Comparison of ENCODE assay signal across 14 cellular contexts in genomic region chr14:100824946-100825690, GRCh38.
DNase-seq lines count a peak whose midpoint lies in the region; TF ChIP-seq lines count a peak whose summit lies in the region.
"Had no signal": no experiment of that assay in that cellular context is flagged by ENCODE, and none has a peak within 500 bp of the region (broad histone marks: within the 10 kb centered on the region; RNA-seq: fewer than 3 reads in every experiment).

No MANE protein-coding gene starts in this region.

- H3K4me3 ChIP-seq in adipocyte (ENCODE audit: low read length) (peak overlapping the region; percentile 80), foreskin fibroblast (ENCODE audit: low read depth in 1 of 2, low read length in 2 of 2) (peak overlapping the region; percentile 69 to 91), skeletal muscle cell (ENCODE audit: low read depth, low read length) (peak overlapping the region; percentile 73)

- H3K4me1 ChIP-seq in adipocyte (ENCODE audit: control insufficient read depth, insufficient read depth, low read length): no peaks in the 10 kb centered on the region
- H3K4me1 ChIP-seq: upper lobe of right lung had no signal

- TF ChIP-seq CTCF in foreskin fibroblast (IDR thresholded peaks at IDR 0.05; ENCODE audit: low read depth, low read length): no peak

- H3K9me3 ChIP-seq in adipocyte (ENCODE audit: control insufficient read depth, low read length): no peaks in the 10 kb centered on the region
- H3K9me3 ChIP-seq: pancreas, SK-N-SH, upper lobe of right lung had no signal

- peak; percentile 21 for DNase-seq in EH (ENCODE audit: low read depth)
- peak; percentile 57 for DNase-seq in adipocyte (ENCODE audit: low read depth)
- peak in 1 of 2 donors; percentile 24 for DNase-seq in foreskin fibroblast
- DNase-seq in skeletal muscle cell (ENCODE audit: low read depth): no peak
- no peak for DNase-seq in activated T-cell treated with anti-CD3 and anti-CD28 coated beads for 4 hours
- DNase-seq in NCI-H526 treated with DMSO at 0.1 percent for 48 hours (lab: John Stamatoyannopoulos, UW): no peak
- DNase-seq in superior temporal gyrus (ENCODE audit: extremely low spot score): no peak
- DNase-seq in T-helper 2 cell: no peak
- DNase-seq: activated naive CD4-positive, alpha-beta T cell treated with anti-CD3 and anti-CD28 coated beads, Interleukin-2, amount 50 U/mL, for 16 hours; MV-4-11; stimulated activated CD4-positive, alpha-beta T cell treated with anti-CD3 and anti-CD28 coated beads, Interleukin-2, amount 100 ng/mL, for 24 hours; upper lobe of right lung had no signal

- no peaks in the 10 kb centered on the region for H3K27me3 ChIP-seq in adipocyte (replicated peaks; ENCODE audit: control insufficient read depth, insufficient read depth, low read length)
- H3K27me3 ChIP-seq: pancreas had no signal

- H3K9ac ChIP-seq in adipocyte (ENCODE audit: low read length): peak overlapping the region; percentile 88
- H3K9ac ChIP-seq: SK-N-SH had no signal

- peaks cover 4% of the 10 kb centered on the region for H3K36me3 ChIP-seq in adipocyte (ENCODE audit: control insufficient read depth, insufficient read depth, low read length, severe bottlenecking)
- H3K36me3 ChIP-seq: pancreas, upper lobe of right lung had no signal

Comparison
In these comparisons a context has a peak if more than half of its experiments do, and no peak if none do; other contexts are left out.
1. DNase-seq: peak in EH (single experiment) and adipocyte (single experiment); none in skeletal muscle cell (single experiment), activated T-cell treated with anti-CD3 and anti-CD28 coated beads for 4 hours (single experiment), NCI-H526 treated with DMSO at 0.1 percent for 48 hours (single experiment), superior temporal gyrus (single experiment) and T-helper 2 cell (0 of 5).
2. Peak in every context shown above with its lines, with median percentiles within 50 percentile points of each other: H3K4me3 ChIP-seq.